1 cellular context compared by ENCODE assay signal in genomic region chr6:110930795-110931194, GRCh38.
A peak's percentile ranks its signal among the peaks of the same experiment; 100 is the strongest.
TF ChIP-seq lines count a peak whose summit lies in the region.

No MANE protein-coding gene starts in this region.

TF ChIP-seq in HepG2, 621 proteins besides CTCF, POLR2A, EP300 and RAD21:
- no peak for TF ChIP-seq SOX6 (IDR thresholded peaks at IDR 0.05)
- peak; percentile 24; the same call in 1 of the 2 replicates for TF ChIP-seq SOX6 (CRISPR knock-in tag; IDR thresholded peaks at IDR 0.05)
- TF ChIP-seq ZNF143 (CRISPR knock-in tag; IDR thresholded peaks at IDR 0.05): no peak
- peak; percentile 54; the same call in 1 of the 2 replicates for TF ChIP-seq SOX5 (CRISPR knock-in tag; IDR thresholded peaks at IDR 0.05; ENCODE audit: borderline replicate concordance)
- TF ChIP-seq SOX13 (IDR thresholded peaks at IDR 0.05): peak; percentile 45; the same call in 1 of the 2 replicates
- peak in 1 of 2 experiments; percentile 81; a peak in 2 of 4 replicates for TF ChIP-seq SOX13 (CRISPR knock-in tag; conservative IDR thresholded peaks at IDR 0.05 in 1 of 2, IDR thresholded peaks at IDR 0.05 in 1 of 2)
